Comparison of ENCODE assay signal across 26 cellular contexts in the genomic region with DNA sequence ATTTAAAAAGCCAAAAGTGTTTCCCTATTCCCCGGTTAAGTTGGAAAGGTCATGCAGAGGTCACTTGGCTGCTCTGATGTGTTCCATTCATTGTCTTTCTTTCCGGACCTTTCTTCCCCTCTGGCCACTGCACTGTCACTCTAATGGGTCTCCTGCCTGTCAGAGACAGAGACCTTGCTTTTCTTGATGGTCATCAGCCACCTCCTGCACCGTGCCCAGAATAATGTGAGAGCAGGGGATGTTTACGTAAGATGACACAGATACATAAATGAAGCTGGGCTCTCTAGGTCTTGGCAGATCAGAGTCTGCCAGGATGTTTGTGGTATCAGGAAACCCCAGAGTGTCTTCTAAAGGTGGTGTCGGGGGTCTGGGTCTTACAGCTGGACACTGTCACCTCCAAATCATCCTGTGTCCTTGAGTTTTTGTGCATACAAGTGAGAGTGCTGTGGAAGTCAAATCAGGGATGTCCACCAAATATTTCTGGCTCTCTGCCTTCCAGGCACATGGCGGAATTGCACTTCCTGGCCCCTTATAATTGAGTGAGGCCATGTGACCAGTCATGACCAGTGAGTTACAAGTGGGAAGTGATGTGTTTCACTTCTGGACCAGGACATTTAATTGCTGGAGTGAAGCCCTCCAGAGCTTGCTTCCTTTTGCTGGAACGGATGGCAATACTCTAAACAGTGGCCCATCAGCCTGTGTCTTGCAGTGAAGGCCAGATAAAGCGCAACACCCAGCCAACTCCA.
"Had no signal": no experiment of that assay in that cellular context is flagged by ENCODE, and none has a peak within 500 bp of the region (broad histone marks: within the 10 kb centered on the region; RNA-seq: fewer than 3 reads in every experiment).

No MANE protein-coding gene starts in this region.

- H3K27ac ChIP-seq: body of pancreas, cardiac muscle cell, hepatocyte, left lung, spleen, testis had no signal

- H3K9me3 ChIP-seq: body of pancreas, left lung, spleen, testis had no signal

- H3K9me3 Mint-ChIP-seq: activated naive CD8-positive, alpha-beta T cell treated with anti-CD3 and anti-CD28 coated beads, Interleukin-2, amount 50 U/mL, for 24 hours; activated T-helper 1 cell treated with anti-CD3 and anti-CD28 coated beads, Interleukin-12 subunit alpha, Interleukin-12 subunit beta, Interleukin-2, Interleukin-4 antibody, amounts not matched to agents 30 ng/mL and 10 ng/mL and 1 ng/mL, durations not matched to agents 14 hours and 24 hours and 36 hours; T-helper 2 cell treated with Interferon-gamma antibody and Interleukin-4, amounts not matched to agents 5 μg/mL and 100 μg/mL, for 36 hours; type B pancreatic cell had no signal

- DNase-seq: activated CD4-positive, alpha-beta T cell treated with anti-CD3 and anti-CD28 coated beads for 1 hour; activated CD4-positive, alpha-beta T cell treated with anti-CD3 and anti-CD28 coated beads, Interleukin-2, amount 50 U/mL, for 1 hour; activated CD8-positive, alpha-beta T cell treated with anti-CD3 and anti-CD28 coated beads, Interleukin-2, amount 10 ng/mL, durations not matched to agents 7 days and 5 days; activated gamma-delta T cell; activated naive CD4-positive, alpha-beta T cell treated with anti-CD3 and anti-CD28 coated beads, Interleukin-2, amount 50 U/mL, for 16 hours; activated naive CD8-positive, alpha-beta T cell treated with anti-CD3 and anti-CD28 coated beads, Interleukin-2, amount 50 U/mL, for 24 hours; body of pancreas; dermis blood vessel endothelial cell; effector CD8-positive, alpha-beta T cell; erythroblast; foreskin melanocyte; kidney glomerular epithelial cell; left lung; naive thymus-derived CD4-positive, alpha-beta T cell; retina; spleen; stimulated activated CD4-positive, alpha-beta T cell treated with anti-CD3 and anti-CD28 coated beads, Interleukin-4, amount 100 ng/mL, for 1 hour; stimulated activated naive CD4-positive, alpha-beta T cell; testis had no signal

- H3K36me3 ChIP-seq: cardiac muscle cell, left lung, spleen had no signal

- H3K4me1 ChIP-seq: body of pancreas, left lung, spleen, testis had no signal

- H3K4me3 ChIP-seq: body of pancreas, cardiac muscle cell, hepatocyte, left lung, lung, spleen, testis had no signal

- H3K27ac Mint-ChIP-seq: activated CD8-positive, alpha-beta T cell treated with anti-CD3 and anti-CD28 coated beads, Interleukin-2, amount 10 ng/mL, durations not matched to agents 7 days and 5 days; activated naive CD8-positive, alpha-beta T cell treated with anti-CD3 and anti-CD28 coated beads, Interleukin-2, amount 50 U/mL, for 24 hours; activated T-helper 1 cell treated with anti-CD3 and anti-CD28 coated beads, Interleukin-12 subunit alpha, Interleukin-12 subunit beta, Interleukin-2, Interleukin-4 antibody, amounts not matched to agents 30 ng/mL and 10 ng/mL and 1 ng/mL, durations not matched to agents 14 hours and 24 hours and 36 hours; naive thymus-derived CD4-positive, alpha-beta T cell; progenitor cell of endocrine pancreas; T-helper 2 cell treated with Interferon-gamma antibody and Interleukin-4, amounts not matched to agents 5 μg/mL and 100 μg/mL, for 36 hours; type B pancreatic cell had no signal

- H3K36me3 Mint-ChIP-seq: naive thymus-derived CD4-positive, alpha-beta T cell; type B pancreatic cell had no signal

- H3K27me3 Mint-ChIP-seq: naive thymus-derived CD4-positive, alpha-beta T cell; progenitor cell of endocrine pancreas; type B pancreatic cell had no signal

- H3K4me1 Mint-ChIP-seq: naive thymus-derived CD4-positive, alpha-beta T cell had no signal

- ATAC-seq: activated CD8-positive, alpha-beta T cell treated with anti-CD3 and anti-CD28 coated beads, Interleukin-2, amount 10 ng/mL, durations not matched to agents 7 days and 5 days; activated naive CD8-positive, alpha-beta T cell treated with anti-CD3 and anti-CD28 coated beads, Interleukin-2, amount 50 U/mL, for 24 hours; body of pancreas; left lung; naive thymus-derived CD4-positive, alpha-beta T cell had no signal

- H3K27me3 ChIP-seq: body of pancreas, cardiac muscle cell, hepatocyte, left lung, testis had no signal

- H3K4me3 Mint-ChIP-seq: activated CD8-positive, alpha-beta T cell treated with anti-CD3 and anti-CD28 coated beads, Interleukin-2, amount 10 ng/mL, durations not matched to agents 7 days and 5 days; activated naive CD8-positive, alpha-beta T cell treated with anti-CD3 and anti-CD28 coated beads, Interleukin-2, amount 50 U/mL, for 24 hours; activated T-helper 1 cell treated with anti-CD3 and anti-CD28 coated beads, Interleukin-12 subunit alpha, Interleukin-12 subunit beta, Interleukin-2, Interleukin-4 antibody, amounts not matched to agents 30 ng/mL and 10 ng/mL and 1 ng/mL, durations not matched to agents 14 hours and 24 hours and 36 hours; naive thymus-derived CD4-positive, alpha-beta T cell; T-helper 2 cell treated with Interferon-gamma antibody and Interleukin-4, amounts not matched to agents 5 μg/mL and 100 μg/mL, for 36 hours; type B pancreatic cell had no signal
